Comparison of ENCODE assay signal across 29 cellular contexts in genomic region chr2:189830510-189830909, GRCh38. TPM values are rescaled to one million over a fixed set of nuclear protein-coding genes. Genes with fewer than 3 reads are reported as not detected.
A peak's percentile ranks its signal among the peaks of the same experiment; 100 is the strongest.
DNase-seq lines count a peak whose midpoint lies in the region; ATAC-seq and TF ChIP-seq lines count a peak whose summit lies in the region.
"Had no signal": no experiment of that assay in that cellular context is flagged by ENCODE, and none has a peak within 500 bp of the region (broad histone marks: within the 10 kb centered on the region; RNA-seq: fewer than 3 reads in every experiment).

No MANE protein-coding gene starts in this region.

- no peaks in the 10 kb centered on the region for H3K27me3 ChIP-seq in GM23338 (ENCODE audit: insufficient read depth)
- H3K27me3 ChIP-seq: esophagus squamous epithelium, foreskin keratinocyte, Peyer's patch had no signal

- H3K27ac Mint-ChIP-seq in GM23338 (peak overlapping the region; percentile 68), mesothelial cell of epicardium (peak overlapping the region; percentile 66)
- H3K27ac Mint-ChIP-seq: activated CD4-positive, alpha-beta T cell treated with anti-CD3 and anti-CD28 coated beads for 36 hours had no signal

- no peak overlapping the region for H2AFZ ChIP-seq in GM23338

- H3K27me3 Mint-ChIP-seq in GM23338 (ENCODE audit: insufficient read depth, low read depth, poor library complexity): peaks cover 5% of the 10 kb centered on the region
- no peaks in the 10 kb centered on the region for H3K27me3 Mint-ChIP-seq in mesothelial cell of epicardium (ENCODE audit: low read depth)
- H3K27me3 Mint-ChIP-seq: activated CD4-positive, alpha-beta T cell treated with anti-CD3 and anti-CD28 coated beads for 36 hours; naive thymus-derived CD8-positive, alpha-beta T cell; type B pancreatic cell had no signal

- no peak for ATAC-seq in GM23338
- no peak for ATAC-seq in HG02798 (IDR thresholded peaks at IDR 0.05; ENCODE audit: poor library complexity, unreplicated experiment)
- ATAC-seq: activated CD4-positive, alpha-beta T cell treated with anti-CD3 and anti-CD28 coated beads for 36 hours; foreskin keratinocyte; HCT116; HepG2; naive thymus-derived CD8-positive, alpha-beta T cell; psoas muscle had no signal

- DNase-seq in NCI-H2107 treated with DMSO at 0.1 percent for 48 hours (lab: John Stamatoyannopoulos, UW; ENCODE audit: unreplicated experiment) (peak; percentile 22), NCI-H2107 (lab: John Stamatoyannopoulos, UW) (no peak), GM23338 (ENCODE audit: low spot score) (no peak), NCI-H524 treated with DMSO at 0.1 percent for 48 hours (lab: John Stamatoyannopoulos, UW) (peak; percentile 13), mesothelial cell of epicardium (ENCODE audit: low spot score in 2 of 2, unreplicated experiment in 2 of 2) (no peak), GM19240 (ENCODE audit: insufficient read length, low spot score) (no peak), HUDEP-2 (lab: John Stamatoyannopoulos, UW; ENCODE audit: unreplicated experiment in 76 of 76) (no peak)
- DNase-seq: activated CD4-positive, alpha-beta T cell treated with anti-CD3 and anti-CD28 coated beads for 36 hours; activated effector memory CD4-positive, alpha-beta T cell treated with Interleukin-2 at 50 U/mL for 16 hours; COR-L47; dermis blood vessel endothelial cell; DMS79; esophagus squamous epithelium; foreskin keratinocyte; head of caudate nucleus; lower lobe of right lung; naive thymus-derived CD8-positive, alpha-beta T cell; NCI-H1436 treated with DMSO at 0.1 percent for 48 hours; NCI-H526 treated with DMSO at 0.1 percent for 48 hours; occipital lobe; Peyer's patch; psoas muscle; stimulated activated CD4-positive, alpha-beta T cell treated with anti-CD3 and anti-CD28 coated beads, Interleukin-4, amount 100 ng/mL, for 24 hours; T-helper 9 cell had no signal

- no peak overlapping the region for H3K4me3 ChIP-seq in GM23338
- H3K4me3 ChIP-seq: esophagus squamous epithelium, lower lobe of right lung, Peyer's patch, psoas muscle had no signal

- H3K79me2 ChIP-seq in GM23338 (replicated peaks; ENCODE audit: insufficient read depth): peaks cover 6% of the 10 kb centered on the region; the same call in 1 of the 2 replicates

- H3K9me3 Mint-ChIP-seq in GM23338 (no peaks in the 10 kb centered on the region), mesothelial cell of epicardium (no peaks in the 10 kb centered on the region)
- H3K9me3 Mint-ChIP-seq: naive thymus-derived CD8-positive, alpha-beta T cell; type B pancreatic cell had no signal

- TF ChIP-seq CTCF in GM23338 (conservative IDR thresholded peaks at IDR 0.05; ENCODE audit: low read depth in 2 of 2): no peak
- TF ChIP-seq CTCF in mesothelial cell of epicardium (IDR thresholded peaks at IDR 0.05; ENCODE audit: unreplicated experiment): no peak

- no peak overlapping the region for H3K4me2 ChIP-seq in GM23338

- H3K27ac ChIP-seq in GM23338 (ENCODE audit: low read depth): no peak overlapping the region
- H3K27ac ChIP-seq: C4-2B, esophagus squamous epithelium, foreskin keratinocyte, lower lobe of right lung, Peyer's patch, psoas muscle had no signal

- no peaks in the 10 kb centered on the region for H3K36me3 ChIP-seq in GM23338 (ENCODE audit: insufficient read depth)
- H3K36me3 ChIP-seq: Peyer's patch had no signal

- H3K36me3 Mint-ChIP-seq in GM23338 (ENCODE audit: low read depth): no peaks in the 10 kb centered on the region; the same call in 1 of the 3 replicates
- peaks cover 8% of the 10 kb centered on the region for H3K36me3 Mint-ChIP-seq in mesothelial cell of epicardium

- no peaks in the 10 kb centered on the region for H3K9me2 ChIP-seq in GM23338 (ENCODE audit: insufficient read depth)

- H4K20me1 ChIP-seq in GM23338 (replicated peaks; ENCODE audit: insufficient read depth): no peaks in the 10 kb centered on the region

- H3F3A ChIP-seq in GM23338 (replicated peaks; ENCODE audit: low read depth): no peaks in the 10 kb centered on the region

- H3K4me3 Mint-ChIP-seq in GM23338 (no peak overlapping the region), mesothelial cell of epicardium (no peak overlapping the region)
- H3K4me3 Mint-ChIP-seq: activated CD4-positive, alpha-beta T cell treated with anti-CD3 and anti-CD28 coated beads for 36 hours; naive thymus-derived CD8-positive, alpha-beta T cell; type B pancreatic cell had no signal

- no peaks in the 10 kb centered on the region for H3K4me1 ChIP-seq in GM23338 (ENCODE audit: insufficient read depth)
- H3K4me1 ChIP-seq: esophagus squamous epithelium, foreskin keratinocyte, lower lobe of right lung, Peyer's patch had no signal

- H3K4me1 Mint-ChIP-seq in GM23338 (peaks cover 10% of the 10 kb centered on the region), mesothelial cell of epicardium (peaks cover 21% of the 10 kb centered on the region)

TF ChIP-seq in GM23338, 12 proteins besides CTCF, POLR2A, EP300 and RAD21 (continues in another document):
- TF ChIP-seq STAT1 (IDR thresholded peaks at IDR 0.05; ENCODE audit: unreplicated experiment) (no peak), REST (IDR thresholded peaks at IDR 0.05; ENCODE audit: unreplicated experiment) (no peak), POLR2AphosphoS5 (IDR thresholded peaks at IDR 0.05; ENCODE audit: low read depth) (no peak), ETS1 (IDR thresholded peaks at IDR 0.05) (no peak), ZNF114 (CRISPR knock-in tag; IDR thresholded peaks at IDR 0.05) (no peak)

RNA-seq across cellular contexts. Expression of gene PMS1, which starts 46.3 kb away (rescaled TPM):
- 53.7 and 57.6 TPM in 2 replicates for total RNA-seq in GM23338 (2014; rRNA removed; shearing (Covaris generic))
- polyA plus RNA-seq in GM23338 (2016; fragmentation: Nextera tagmentation; extraction: Ambion mirVana): 64.1 and 71.6 TPM in 2 replicates
- total RNA-seq in mesothelial cell of epicardium: 50.3 to 50.5 TPM (median 50.3 TPM) in 3 replicates

RNA-seq across cellular contexts. Expression of gene ORMDL1, which starts 46.4 kb away (rescaled TPM):
- total RNA-seq in GM23338 (2014; rRNA removed; shearing (Covaris generic)): 49.0 and 50.5 TPM in 2 replicates
- 78.4 and 84.2 TPM in 2 replicates for polyA plus RNA-seq in GM23338 (2016; fragmentation: Nextera tagmentation; extraction: Ambion mirVana)
- 67.8 to 84.7 TPM (median 73.3 TPM) in 3 replicates for total RNA-seq in mesothelial cell of epicardium

Comparison
In these comparisons a context has a peak if more than half of its experiments do, and no peak if none do; other contexts are left out.
1. DNase-seq: peak in NCI-H2107 treated with DMSO at 0.1 percent for 48 hours (single experiment) and NCI-H524 treated with DMSO at 0.1 percent for 48 hours (single experiment); none in NCI-H2107 (single experiment), GM23338 (single experiment), mesothelial cell of epicardium (0 of 2), GM19240 (single experiment) and HUDEP-2 (0 of 76).